34 cellular contexts compared by ENCODE assay signal in the genomic region with DNA sequence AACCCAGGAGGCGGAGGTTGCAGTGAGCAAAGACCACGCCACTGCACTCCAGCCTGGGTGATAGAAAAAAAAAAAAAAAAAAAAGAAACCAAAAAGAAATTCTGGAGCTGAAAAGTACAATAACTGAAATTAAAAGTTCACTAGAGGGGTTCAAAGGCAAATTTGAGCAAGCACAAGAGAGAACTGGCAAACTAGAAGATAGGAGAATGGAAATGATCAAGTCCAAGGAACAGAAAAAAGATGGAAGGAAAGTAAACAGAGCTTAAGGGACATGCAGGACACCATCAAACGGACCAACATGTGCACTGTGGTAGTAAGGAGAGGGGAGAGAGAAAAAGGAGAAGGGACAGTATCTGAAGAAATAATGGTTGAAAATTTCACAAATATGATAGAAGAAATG.
"Had no signal": no experiment of that assay in that cellular context is flagged by ENCODE, and none has a peak within 500 bp of the region (broad histone marks: within the 10 kb centered on the region; RNA-seq: fewer than 3 reads in every experiment).

No MANE protein-coding gene starts in this region.

- H3K4me3 ChIP-seq: adrenal gland, body of pancreas, colonic mucosa, esophagus squamous epithelium, gastroesophageal sphincter, heart right ventricle had no signal

- H3K4me3 Mint-ChIP-seq: activated B cell treated with CpG ODN at 0.5 μM for 24 hours; activated CD4-positive, alpha-beta memory T cell treated with anti-CD3 and anti-CD28 coated beads, Interleukin-2, amount 10 ng/mL, durations not matched to agents 7 days and 5 days; activated CD4-positive, alpha-beta T cell treated with anti-CD3 and anti-CD28 coated beads for 36 hours; activated CD4-positive, alpha-beta T cell treated with anti-CD3 and anti-CD28 coated beads, Interleukin-2, amount 10 ng/mL, durations not matched to agents 7 days and 5 days; activated naive CD8-positive, alpha-beta T cell treated with anti-CD3 and anti-CD28 coated beads, Interleukin-2, amount 50 U/mL, for 24 hours; activated T-cell treated with anti-CD3 and anti-CD28 coated beads, Interleukin-2, amount 50 U/mL, for 24 hours; activated T-helper 17 cell treated with anti-CD3 and anti-CD28 coated beads, Interleukin-2, amount 50 U/mL, for 72 hours; T-helper 17 cell; T-helper 2 cell treated with Interferon-gamma antibody and Interleukin-4, amounts not matched to agents 5 μg/mL and 100 μg/mL, for 36 hours had no signal

- H3K27ac Mint-ChIP-seq: activated B cell treated with CpG ODN at 0.5 μM for 24 hours; activated CD4-positive, alpha-beta memory T cell treated with anti-CD3 and anti-CD28 coated beads, Interleukin-2, amount 10 ng/mL, durations not matched to agents 7 days and 5 days; activated CD4-positive, alpha-beta T cell treated with anti-CD3 and anti-CD28 coated beads for 36 hours; activated CD4-positive, alpha-beta T cell treated with anti-CD3 and anti-CD28 coated beads, Interleukin-2, amount 10 ng/mL, durations not matched to agents 7 days and 5 days; activated naive CD8-positive, alpha-beta T cell treated with anti-CD3 and anti-CD28 coated beads, Interleukin-2, amount 50 U/mL, for 24 hours; activated T-cell treated with anti-CD3 and anti-CD28 coated beads, Interleukin-2, amount 50 U/mL, for 24 hours; activated T-helper 17 cell treated with anti-CD3 and anti-CD28 coated beads, Interleukin-2, amount 50 U/mL, for 72 hours; T-helper 17 cell; T-helper 2 cell treated with Interferon-gamma antibody and Interleukin-4, amounts not matched to agents 5 μg/mL and 100 μg/mL, for 36 hours had no signal

- H3K27me3 ChIP-seq: adrenal gland, body of pancreas, colonic mucosa, esophagus squamous epithelium, gastroesophageal sphincter, heart right ventricle had no signal

- FAIRE-seq: endometrium, endothelial cell of umbilical vein had no signal

- H3K36me3 ChIP-seq: colonic mucosa had no signal

- H3K27ac ChIP-seq: adrenal gland, body of pancreas, colonic mucosa, epithelial cell of prostate, esophagus squamous epithelium, gastroesophageal sphincter, heart right ventricle, WERI-Rb-1 had no signal

- H3K27me3 Mint-ChIP-seq: activated B cell treated with CpG ODN at 0.5 μM for 24 hours; activated CD4-positive, alpha-beta memory T cell treated with anti-CD3 and anti-CD28 coated beads, Interleukin-2, amount 10 ng/mL, durations not matched to agents 7 days and 5 days; activated CD4-positive, alpha-beta T cell treated with anti-CD3 and anti-CD28 coated beads for 36 hours; activated CD4-positive, alpha-beta T cell treated with anti-CD3 and anti-CD28 coated beads, Interleukin-2, amount 10 ng/mL, durations not matched to agents 7 days and 5 days; activated naive CD8-positive, alpha-beta T cell treated with anti-CD3 and anti-CD28 coated beads, Interleukin-2, amount 50 U/mL, for 24 hours; activated T-cell treated with anti-CD3 and anti-CD28 coated beads, Interleukin-2, amount 50 U/mL, for 24 hours; activated T-helper 17 cell treated with anti-CD3 and anti-CD28 coated beads, Interleukin-2, amount 50 U/mL, for 72 hours; T-helper 17 cell had no signal

- DNase-seq: activated B cell treated with CpG ODN at 0.5 μM for 24 hours; activated CD4-positive, alpha-beta memory T cell treated with anti-CD3 and anti-CD28 coated beads, Interleukin-2, amount 10 ng/mL, durations not matched to agents 7 days and 5 days; activated CD4-positive, alpha-beta T cell treated with anti-CD3 and anti-CD28 coated beads for 36 hours; activated CD4-positive, alpha-beta T cell treated with anti-CD3 and anti-CD28 coated beads, Interleukin-2, amount 10 ng/mL, durations not matched to agents 7 days and 5 days; activated CD4-positive, alpha-beta T cell treated with anti-CD3 and anti-CD28 coated beads, Interleukin-2, amount 50 U/mL, for 4 hours; activated CD8-positive, alpha-beta memory T cell treated with anti-CD3 and anti-CD28 coated beads, Interleukin-2, amount 50 U/mL, for 48 hours; activated effector memory CD4-positive, alpha-beta T cell treated with Interleukin-2 at 50 U/mL for 16 hours; activated gamma-delta T cell treated with Interleukin-2 at 50 U/mL for 16 hours; activated naive CD4-positive, alpha-beta T cell treated with anti-CD3 and anti-CD28 coated beads, Interleukin-2, amount 50 U/mL, for 16 hours; activated naive CD4-positive, alpha-beta T cell treated with Interleukin-2 at 50 U/mL for 16 hours; activated naive CD8-positive, alpha-beta T cell treated with anti-CD3 and anti-CD28 coated beads, Interleukin-2, amount 50 U/mL, for 24 hours; activated T-cell treated with anti-CD3 and anti-CD28 coated beads for 4 hours; activated T-cell treated with anti-CD3 and anti-CD28 coated beads, Interleukin-2, amount 50 U/mL, for 24 hours; adrenal gland; amygdala; aorta; body of pancreas; caudate nucleus; colonic mucosa; effector CD8-positive, alpha-beta T cell; esophagus squamous epithelium; foreskin melanocyte; heart right ventricle; T-helper 1 cell; T-helper 17 cell; T1000; WERI-Rb-1 had no signal

- H3K9me3 ChIP-seq: body of pancreas, colonic mucosa had no signal

- ATAC-seq: activated CD4-positive, alpha-beta T cell treated with anti-CD3 and anti-CD28 coated beads for 36 hours; activated CD4-positive, CD25-positive, alpha-beta regulatory T cell treated with anti-CD3 and anti-CD28 coated beads, Interleukin-2, amount 50 U/mL, for 24 hours; activated naive CD8-positive, alpha-beta T cell treated with anti-CD3 and anti-CD28 coated beads, Interleukin-2, amount 50 U/mL, for 24 hours; activated T-helper 17 cell treated with anti-CD3 and anti-CD28 coated beads, Interleukin-2, amount 50 U/mL, for 72 hours; body of pancreas; gastroesophageal sphincter; heart right ventricle; T-helper 17 cell had no signal
